In genomic region chr7:29035044-29035740, GRCh38 we compare ENCODE assay signal across 9 cellular contexts.
DNase-seq lines count a peak whose midpoint lies in the region; ATAC-seq, FAIRE-seq and TF ChIP-seq lines count a peak whose summit lies in the region.
"Had no signal": no experiment of that assay in that cellular context is flagged by ENCODE, and none has a peak within 500 bp of the region (broad histone marks: within the 10 kb centered on the region; RNA-seq: fewer than 3 reads in every experiment).

No MANE protein-coding gene starts in this region.

- H3K4me2 ChIP-seq in osteoblast (ENCODE audit: insufficient read depth, low read length): peak overlapping the region; percentile 16

- DNase-seq in H54 (ENCODE audit: insufficient read length, low spot score) (peak; percentile 82), SJCRH30 (peak; percentile 23 to 44), epithelial cell of prostate (ENCODE audit: low read depth, low spot score) (peak; percentile 22), osteoblast (ENCODE audit: insufficient read length, low spot score, missing footprints) (peak; percentile 91), Kasumi-1 (lab: John Stamatoyannopoulos, UW) (no peak), ovary (no peak)
- no peak for DNase-seq in effector memory CD4-positive, alpha-beta T cell
- DNase-seq: amygdala had no signal

- H3K9me3 ChIP-seq in SJCRH30 (replicated peaks): no peaks in the 10 kb centered on the region
- H3K9me3 ChIP-seq in osteoblast (ENCODE audit: low read depth, low read length): no peaks in the 10 kb centered on the region
- H3K9me3 ChIP-seq in effector memory CD4-positive, alpha-beta T cell (ENCODE audit: control insufficient read depth, low read length): no peaks in the 10 kb centered on the region
- no peaks in the 10 kb centered on the region for H3K9me3 ChIP-seq in ovary

- no peak for TF ChIP-seq POLR2A in H54 (IDR thresholded peaks at IDR 0.05; ENCODE audit: low read depth, low read length)
- no peak for TF ChIP-seq POLR2A in ovary (IDR thresholded peaks at IDR 0.05)

- peak; percentile 93 for FAIRE-seq in H54 (lab: Jason Lieb, UNC)

- WGBS in ovary, 3 donors: 85 to 93% (median 90%) methylated on average over 8 of the region's 8 CpGs

- H3K4me3 ChIP-seq in SJCRH30: no peak overlapping the region
- no peak overlapping the region for H3K4me3 ChIP-seq in osteoblast (ENCODE audit: insufficient read depth, low read length)
- no peak overlapping the region for H3K4me3 ChIP-seq in effector memory CD4-positive, alpha-beta T cell (ENCODE audit: insufficient read depth, low read depth, low read length, poor library complexity, severe bottlenecking)
- no peak overlapping the region for H3K4me3 ChIP-seq in ovary

- no peaks in the 10 kb centered on the region for H3K79me2 ChIP-seq in osteoblast (ENCODE audit: insufficient read depth, low read length)

- ATAC-seq in GM21723 (IDR thresholded peaks at IDR 0.05; ENCODE audit: unreplicated experiment): no peak

- H3K4me1 ChIP-seq in SJCRH30: peaks cover 30% of the 10 kb centered on the region
- H3K4me1 ChIP-seq in osteoblast (ENCODE audit: insufficient read depth, low read length): peaks cover 29% of the 10 kb centered on the region
- no peaks in the 10 kb centered on the region for H3K4me1 ChIP-seq in effector memory CD4-positive, alpha-beta T cell (ENCODE audit: control insufficient read depth, insufficient read depth, low read length, poor library complexity, severe bottlenecking)
- no peaks in the 10 kb centered on the region for H3K4me1 ChIP-seq in ovary (ENCODE audit: insufficient read depth)

- intact Hi-C loops in ovary (cut with DNase I): no loop called here

- H2AFZ ChIP-seq in osteoblast (ENCODE audit: low read length): peak overlapping the region; percentile 32

- no peaks in the 10 kb centered on the region for H3K36me3 ChIP-seq in SJCRH30
- no peaks in the 10 kb centered on the region for H3K36me3 ChIP-seq in osteoblast (ENCODE audit: insufficient read depth, low read length)
- no peaks in the 10 kb centered on the region for H3K36me3 ChIP-seq in effector memory CD4-positive, alpha-beta T cell (ENCODE audit: control insufficient read depth, insufficient read depth, low read length)
- H3K36me3 ChIP-seq in ovary: no peaks in the 10 kb centered on the region

- no peak for TF ChIP-seq CTCF in osteoblast (IDR thresholded peaks at IDR 0.05; ENCODE audit: extremely low read depth, low read depth, low read length)
- TF ChIP-seq CTCF in ovary (IDR thresholded peaks at IDR 0.05): no peak

- no peaks in the 10 kb centered on the region for H4K20me1 ChIP-seq in osteoblast (ENCODE audit: insufficient read depth, low read length)

- TF ChIP-seq EP300 in ovary (IDR thresholded peaks at IDR 0.05): no peak

- H3K27ac ChIP-seq in SJCRH30: no peak overlapping the region
- no peak overlapping the region for H3K27ac ChIP-seq in epithelial cell of prostate
- H3K27ac ChIP-seq in osteoblast (ENCODE audit: low read depth, low read length): peak overlapping the region; percentile 13
- no peak overlapping the region for H3K27ac ChIP-seq in effector memory CD4-positive, alpha-beta T cell (ENCODE audit: insufficient read depth, low read length, poor library complexity, severe bottlenecking)
- H3K27ac ChIP-seq in ovary: no peak overlapping the region

- no peaks in the 10 kb centered on the region for H3K27me3 ChIP-seq in SJCRH30
- H3K27me3 ChIP-seq in osteoblast (ENCODE audit: insufficient read depth, low read length): no peaks in the 10 kb centered on the region
- no peaks in the 10 kb centered on the region for H3K27me3 ChIP-seq in effector memory CD4-positive, alpha-beta T cell (replicated peaks; ENCODE audit: control insufficient read depth, insufficient read depth, low read length, poor library complexity, severe bottlenecking)
- no peaks in the 10 kb centered on the region for H3K27me3 ChIP-seq in ovary

Comparison
In these comparisons a context has a peak if more than half of its experiments do, and no peak if none do; other contexts are left out.
1. DNase-seq: peak in H54 (single experiment), SJCRH30 (2 of 2), epithelial cell of prostate (single experiment) and osteoblast (single experiment); none in effector memory CD4-positive, alpha-beta T cell (0 of 3), Kasumi-1 (0 of 2) and ovary (0 of 5).